In genomic region chr18:78792736-78793135, GRCh38 we compare ENCODE assay signal across 29 cellular contexts.
"Had no signal": no experiment of that assay in that cellular context is flagged by ENCODE, and none has a peak within 500 bp of the region (broad histone marks: within the 10 kb centered on the region; RNA-seq: fewer than 3 reads in every experiment).

No MANE protein-coding gene starts in this region.

- H3K4me1 ChIP-seq: adrenal gland, Peyer's patch, SJCRH30 had no signal

- H3K4me1 Mint-ChIP-seq: activated CD4-positive, alpha-beta T cell treated with anti-CD3 and anti-CD28 coated beads, Interleukin-2, amount 10 ng/mL, durations not matched to agents 7 days and 5 days; activated naive CD4-positive, alpha-beta T cell treated with anti-CD3 and anti-CD28 coated beads, Interleukin-2, amount 10 ng/mL, durations not matched to agents 7 days and 5 days; activated naive CD8-positive, alpha-beta T cell treated with anti-CD3 and anti-CD28 coated beads for 36 hours had no signal

- ATAC-seq: activated T-cell treated with anti-CD3 and anti-CD28 coated beads, Interleukin-2, amount 50 U/mL, for 4 hours had no signal

- H3K9me3 Mint-ChIP-seq: activated CD4-positive, alpha-beta memory T cell treated with anti-CD3 and anti-CD28 coated beads for 36 hours; activated CD4-positive, alpha-beta T cell treated with anti-CD3 and anti-CD28 coated beads, Interleukin-2, amount 10 ng/mL, durations not matched to agents 7 days and 5 days; activated naive CD8-positive, alpha-beta T cell treated with anti-CD3 and anti-CD28 coated beads for 36 hours had no signal

- H3K4me2 ChIP-seq: SK-N-SH had no signal

- H3K36me3 ChIP-seq: adrenal gland, MG63, Peyer's patch, SJCRH30 had no signal

- H3K4me3 ChIP-seq: adrenal gland, MG63, Peyer's patch, SJCRH30 had no signal

- DNase-seq: activated CD4-positive, alpha-beta memory T cell treated with anti-CD3 and anti-CD28 coated beads for 36 hours; activated CD4-positive, alpha-beta T cell treated with anti-CD3 and anti-CD28 coated beads, Interleukin-2, amount 10 ng/mL, durations not matched to agents 7 days and 5 days; activated CD4-positive, CD25-positive, alpha-beta regulatory T cell; activated CD8-positive, alpha-beta memory T cell treated with anti-CD3 and anti-CD28 coated beads for 24 hours; activated gamma-delta T cell treated with Interleukin-2 at 50 U/mL for 16 hours; activated naive CD4-positive, alpha-beta T cell treated with anti-CD3 and anti-CD28 coated beads, Interleukin-2, amount 10 ng/mL, durations not matched to agents 7 days and 5 days; activated naive CD8-positive, alpha-beta T cell treated with anti-CD3 and anti-CD28 coated beads for 36 hours; activated T-cell treated with anti-CD3 and anti-CD28 coated beads, Interleukin-2, amount 50 U/mL, for 4 hours; adrenal gland; anterior cingulate cortex; MG63; MV-4-11; NCI-H1092 treated with DMSO at 0.1 percent for 48 hours; NCI-H1417 treated with DMSO at 0.1 percent for 48 hours; NCI-H1694; NCI-H2029; NCI-H2107; NCI-H2171 treated with DMSO at 0.1 percent for 48 hours; NCI-H226; NCI-H526 treated with DMSO at 0.1 percent for 48 hours; NK-92 treated with Interleukin-12 subunit alpha and Interleukin-12 subunit beta, amount 100 ng/mL, for 24 hours; OCI-M1; Peyer's patch; Right ventricle myocardium superior; SJCRH30; SK-N-SH; T-helper 1 cell had no signal

- H3K36me3 Mint-ChIP-seq: activated CD4-positive, alpha-beta memory T cell treated with anti-CD3 and anti-CD28 coated beads for 36 hours; activated naive CD4-positive, alpha-beta T cell treated with anti-CD3 and anti-CD28 coated beads, Interleukin-2, amount 10 ng/mL, durations not matched to agents 7 days and 5 days; activated naive CD8-positive, alpha-beta T cell treated with anti-CD3 and anti-CD28 coated beads for 36 hours had no signal

- H3K4me3 Mint-ChIP-seq: activated CD4-positive, alpha-beta memory T cell treated with anti-CD3 and anti-CD28 coated beads for 36 hours; activated CD4-positive, alpha-beta T cell treated with anti-CD3 and anti-CD28 coated beads, Interleukin-2, amount 10 ng/mL, durations not matched to agents 7 days and 5 days; activated naive CD4-positive, alpha-beta T cell treated with anti-CD3 and anti-CD28 coated beads, Interleukin-2, amount 10 ng/mL, durations not matched to agents 7 days and 5 days; activated naive CD8-positive, alpha-beta T cell treated with anti-CD3 and anti-CD28 coated beads for 36 hours; activated T-cell treated with anti-CD3 and anti-CD28 coated beads, Interleukin-2, amount 50 U/mL, for 4 hours had no signal

- H3K27ac Mint-ChIP-seq: activated CD4-positive, alpha-beta memory T cell treated with anti-CD3 and anti-CD28 coated beads for 36 hours; activated CD4-positive, alpha-beta T cell treated with anti-CD3 and anti-CD28 coated beads, Interleukin-2, amount 10 ng/mL, durations not matched to agents 7 days and 5 days; activated naive CD4-positive, alpha-beta T cell treated with anti-CD3 and anti-CD28 coated beads, Interleukin-2, amount 10 ng/mL, durations not matched to agents 7 days and 5 days; activated naive CD8-positive, alpha-beta T cell treated with anti-CD3 and anti-CD28 coated beads for 36 hours had no signal

- H3K9me3 ChIP-seq: adrenal gland, MG63, Peyer's patch, SJCRH30, SK-N-SH had no signal

- H3K27me3 Mint-ChIP-seq: activated CD4-positive, alpha-beta memory T cell treated with anti-CD3 and anti-CD28 coated beads for 36 hours; activated CD4-positive, alpha-beta T cell treated with anti-CD3 and anti-CD28 coated beads, Interleukin-2, amount 10 ng/mL, durations not matched to agents 7 days and 5 days; activated naive CD4-positive, alpha-beta T cell treated with anti-CD3 and anti-CD28 coated beads, Interleukin-2, amount 10 ng/mL, durations not matched to agents 7 days and 5 days; activated naive CD8-positive, alpha-beta T cell treated with anti-CD3 and anti-CD28 coated beads for 36 hours had no signal

- H3K9ac ChIP-seq: SK-N-SH had no signal

- H3K27ac ChIP-seq: adrenal gland, Peyer's patch, RWPE1, SJCRH30, VCaP had no signal

- H3K27me3 ChIP-seq: adrenal gland, Peyer's patch, SJCRH30 had no signal
